Comparison of ENCODE assay signal across 1 cellular context in the genomic region with DNA sequence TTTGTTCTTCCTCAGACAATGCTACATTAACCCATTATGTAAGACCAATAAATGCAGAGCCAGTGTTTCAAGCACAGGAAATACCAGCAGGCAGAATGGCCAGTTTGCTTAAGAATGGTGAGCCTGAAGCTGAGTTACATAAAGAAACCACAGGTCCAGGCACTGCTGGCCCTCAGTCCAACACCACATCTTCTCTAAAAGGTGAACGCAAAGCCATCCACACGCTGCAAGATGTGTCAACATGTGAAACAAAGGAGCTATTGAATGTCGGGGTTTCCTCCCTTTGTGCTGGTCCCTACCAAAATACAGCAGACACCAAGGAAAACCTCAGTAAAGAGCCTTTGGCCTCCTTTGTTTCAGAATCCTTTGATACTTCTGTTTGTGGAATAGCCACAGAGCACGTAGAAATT.
TF ChIP-seq lines count a peak whose summit lies in the region.

No MANE protein-coding gene starts in this region.

TF ChIP-seq in HepG2, 621 proteins besides CTCF, POLR2A, EP300 and RAD21 (continued from another document and continues in another):
- TF ChIP-seq, protein P1, sequence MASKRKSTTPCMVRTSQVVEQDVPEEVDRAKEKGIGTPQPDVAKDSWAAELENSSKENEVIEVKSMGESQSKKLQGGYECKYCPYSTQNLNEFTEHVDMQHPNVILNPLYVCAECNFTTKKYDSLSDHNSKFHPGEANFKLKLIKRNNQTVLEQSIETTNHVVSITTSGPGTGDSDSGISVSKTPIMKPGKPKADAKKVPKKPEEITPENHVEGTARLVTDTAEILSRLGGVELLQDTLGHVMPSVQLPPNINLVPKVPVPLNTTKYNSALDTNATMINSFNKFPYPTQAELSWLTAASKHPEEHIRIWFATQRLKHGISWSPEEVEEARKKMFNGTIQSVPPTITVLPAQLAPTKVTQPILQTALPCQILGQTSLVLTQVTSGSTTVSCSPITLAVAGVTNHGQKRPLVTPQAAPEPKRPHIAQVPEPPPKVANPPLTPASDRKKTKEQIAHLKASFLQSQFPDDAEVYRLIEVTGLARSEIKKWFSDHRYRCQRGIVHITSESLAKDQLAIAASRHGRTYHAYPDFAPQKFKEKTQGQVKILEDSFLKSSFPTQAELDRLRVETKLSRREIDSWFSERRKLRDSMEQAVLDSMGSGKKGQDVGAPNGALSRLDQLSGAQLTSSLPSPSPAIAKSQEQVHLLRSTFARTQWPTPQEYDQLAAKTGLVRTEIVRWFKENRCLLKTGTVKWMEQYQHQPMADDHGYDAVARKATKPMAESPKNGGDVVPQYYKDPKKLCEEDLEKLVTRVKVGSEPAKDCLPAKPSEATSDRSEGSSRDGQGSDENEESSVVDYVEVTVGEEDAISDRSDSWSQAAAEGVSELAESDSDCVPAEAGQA (IDR thresholded peaks at IDR 0.05; ENCODE audit: low read depth) = 0 out of 2 replicates have a peak, but pooled peaks have one; percentile 28
- TF ChIP-seq, protein P1 (CRISPR knock-in tag; IDR thresholded peaks at IDR 0.05; ENCODE audit: borderline replicate concordance) = no peak
- TF ChIP-seq, protein P2, sequence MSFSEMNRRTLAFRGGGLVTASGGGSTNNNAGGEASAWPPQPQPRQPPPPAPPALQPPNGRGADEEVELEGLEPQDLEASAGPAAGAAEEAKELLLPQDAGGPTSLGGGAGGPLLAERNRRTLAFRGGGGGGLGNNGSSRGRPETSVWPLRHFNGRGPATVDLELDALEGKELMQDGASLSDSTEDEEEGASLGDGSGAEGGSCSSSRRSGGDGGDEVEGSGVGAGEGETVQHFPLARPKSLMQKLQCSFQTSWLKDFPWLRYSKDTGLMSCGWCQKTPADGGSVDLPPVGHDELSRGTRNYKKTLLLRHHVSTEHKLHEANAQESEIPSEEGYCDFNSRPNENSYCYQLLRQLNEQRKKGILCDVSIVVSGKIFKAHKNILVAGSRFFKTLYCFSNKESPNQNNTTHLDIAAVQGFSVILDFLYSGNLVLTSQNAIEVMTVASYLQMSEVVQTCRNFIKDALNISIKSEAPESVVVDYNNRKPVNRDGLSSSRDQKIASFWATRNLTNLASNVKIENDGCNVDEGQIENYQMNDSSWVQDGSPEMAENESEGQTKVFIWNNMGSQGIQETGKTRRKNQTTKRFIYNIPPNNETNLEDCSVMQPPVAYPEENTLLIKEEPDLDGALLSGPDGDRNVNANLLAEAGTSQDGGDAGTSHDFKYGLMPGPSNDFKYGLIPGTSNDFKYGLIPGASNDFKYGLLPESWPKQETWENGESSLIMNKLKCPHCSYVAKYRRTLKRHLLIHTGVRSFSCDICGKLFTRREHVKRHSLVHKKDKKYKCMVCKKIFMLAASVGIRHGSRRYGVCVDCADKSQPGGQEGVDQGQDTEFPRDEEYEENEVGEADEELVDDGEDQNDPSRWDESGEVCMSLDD (CRISPR knock-in tag; IDR thresholded peaks at IDR 0.05; ENCODE audit: borderline replicate concordance) = no peak
- peak; percentile 51 for TF ChIP-seq NR2F2 (IDR thresholded peaks at IDR 0.05; ENCODE audit: borderline replicate concordance, low read depth)
- peak; percentile 15; the same call in 1 of the 2 replicates for TF ChIP-seq IRF2 (CRISPR knock-in tag; IDR thresholded peaks at IDR 0.05)
- TF ChIP-seq GATAD2A (CRISPR knock-in tag; IDR thresholded peaks at IDR 0.05) = peak; percentile 49; the same call in 1 of the 2 replicates
- TF ChIP-seq, protein P3, sequence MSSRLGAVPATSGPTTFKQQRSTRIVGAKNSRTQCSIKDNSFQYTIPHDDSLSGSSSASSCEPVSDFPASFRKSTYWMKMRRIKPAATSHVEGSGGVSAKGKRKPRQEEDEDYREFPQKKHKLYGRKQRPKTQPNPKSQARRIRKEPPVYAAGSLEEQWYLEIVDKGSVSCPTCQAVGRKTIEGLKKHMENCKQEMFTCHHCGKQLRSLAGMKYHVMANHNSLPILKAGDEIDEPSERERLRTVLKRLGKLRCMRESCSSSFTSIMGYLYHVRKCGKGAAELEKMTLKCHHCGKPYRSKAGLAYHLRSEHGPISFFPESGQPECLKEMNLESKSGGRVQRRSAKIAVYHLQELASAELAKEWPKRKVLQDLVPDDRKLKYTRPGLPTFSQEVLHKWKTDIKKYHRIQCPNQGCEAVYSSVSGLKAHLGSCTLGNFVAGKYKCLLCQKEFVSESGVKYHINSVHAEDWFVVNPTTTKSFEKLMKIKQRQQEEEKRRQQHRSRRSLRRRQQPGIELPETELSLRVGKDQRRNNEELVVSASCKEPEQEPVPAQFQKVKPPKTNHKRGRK (CRISPR knock-in tag; IDR thresholded peaks at IDR 0.05) = no peak
- TF ChIP-seq TGIF2 (CRISPR knock-in tag; IDR thresholded peaks at IDR 0.05) = 0 out of 2 replicates have a peak, but pooled peaks have one; percentile 22
- no peak for TF ChIP-seq ZMAT3 (CRISPR knock-in tag; conservative IDR thresholded peaks at IDR 0.05)
- TF ChIP-seq SOX6 (IDR thresholded peaks at IDR 0.05) = no peak
- TF ChIP-seq SOX6 (CRISPR knock-in tag; IDR thresholded peaks at IDR 0.05) = peak; percentile 97
- no peak for TF ChIP-seq KLF15 (CRISPR knock-in tag; IDR thresholded peaks at IDR 0.05; ENCODE audit: borderline replicate concordance)
- TF ChIP-seq, protein P4, sequence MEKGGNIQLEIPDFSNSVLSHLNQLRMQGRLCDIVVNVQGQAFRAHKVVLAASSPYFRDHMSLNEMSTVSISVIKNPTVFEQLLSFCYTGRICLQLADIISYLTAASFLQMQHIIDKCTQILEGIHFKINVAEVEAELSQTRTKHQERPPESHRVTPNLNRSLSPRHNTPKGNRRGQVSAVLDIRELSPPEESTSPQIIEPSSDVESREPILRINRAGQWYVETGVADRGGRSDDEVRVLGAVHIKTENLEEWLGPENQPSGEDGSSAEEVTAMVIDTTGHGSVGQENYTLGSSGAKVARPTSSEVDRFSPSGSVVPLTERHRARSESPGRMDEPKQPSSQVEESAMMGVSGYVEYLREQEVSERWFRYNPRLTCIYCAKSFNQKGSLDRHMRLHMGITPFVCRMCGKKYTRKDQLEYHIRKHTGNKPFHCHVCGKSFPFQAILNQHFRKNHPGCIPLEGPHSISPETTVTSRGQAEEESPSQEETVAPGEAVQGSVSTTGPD (CRISPR knock-in tag; IDR thresholded peaks at IDR 0.05) = peak; percentile 84; the same call in 1 of the 2 replicates
- TF ChIP-seq, protein P5, sequence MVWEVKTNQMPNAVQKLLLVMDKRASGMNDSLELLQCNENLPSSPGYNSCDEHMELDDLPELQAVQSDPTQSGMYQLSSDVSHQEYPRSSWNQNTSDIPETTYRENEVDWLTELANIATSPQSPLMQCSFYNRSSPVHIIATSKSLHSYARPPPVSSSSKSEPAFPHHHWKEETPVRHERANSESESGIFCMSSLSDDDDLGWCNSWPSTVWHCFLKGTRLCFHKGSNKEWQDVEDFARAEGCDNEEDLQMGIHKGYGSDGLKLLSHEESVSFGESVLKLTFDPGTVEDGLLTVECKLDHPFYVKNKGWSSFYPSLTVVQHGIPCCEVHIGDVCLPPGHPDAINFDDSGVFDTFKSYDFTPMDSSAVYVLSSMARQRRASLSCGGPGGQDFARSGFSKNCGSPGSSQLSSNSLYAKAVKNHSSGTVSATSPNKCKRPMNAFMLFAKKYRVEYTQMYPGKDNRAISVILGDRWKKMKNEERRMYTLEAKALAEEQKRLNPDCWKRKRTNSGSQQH (CRISPR knock-in tag; IDR thresholded peaks at IDR 0.05; ENCODE audit: low read depth) = no peak
- peak; percentile 62; the same call in 1 of the 2 replicates for TF ChIP-seq BCL6 (CRISPR knock-in tag; IDR thresholded peaks at IDR 0.05)
- TF ChIP-seq MAFK (conservative IDR thresholded peaks at IDR 0.05 in 1 of 2, IDR thresholded peaks at IDR 0.05 in 1 of 2; ENCODE audit: low read length in 2 of 2) = peak; percentile 64 to 67
- TF ChIP-seq ZBTB38 (CRISPR knock-in tag; IDR thresholded peaks at IDR 0.05) = peak; percentile 69; the same call in 1 of the 2 replicates
- TF ChIP-seq RXRB (CRISPR knock-in tag; IDR thresholded peaks at IDR 0.05; ENCODE audit: borderline replicate concordance) = peak; percentile 56; the same call in 1 of the 2 replicates
- peak; percentile 71 for TF ChIP-seq MAFF (IDR thresholded peaks at IDR 0.05; ENCODE audit: low read depth, low read length)
- TF ChIP-seq U2AF2 (IDR thresholded peaks at IDR 0.05; ENCODE audit: low read depth, low read length) = no peak
- TF ChIP-seq, protein P6, sequence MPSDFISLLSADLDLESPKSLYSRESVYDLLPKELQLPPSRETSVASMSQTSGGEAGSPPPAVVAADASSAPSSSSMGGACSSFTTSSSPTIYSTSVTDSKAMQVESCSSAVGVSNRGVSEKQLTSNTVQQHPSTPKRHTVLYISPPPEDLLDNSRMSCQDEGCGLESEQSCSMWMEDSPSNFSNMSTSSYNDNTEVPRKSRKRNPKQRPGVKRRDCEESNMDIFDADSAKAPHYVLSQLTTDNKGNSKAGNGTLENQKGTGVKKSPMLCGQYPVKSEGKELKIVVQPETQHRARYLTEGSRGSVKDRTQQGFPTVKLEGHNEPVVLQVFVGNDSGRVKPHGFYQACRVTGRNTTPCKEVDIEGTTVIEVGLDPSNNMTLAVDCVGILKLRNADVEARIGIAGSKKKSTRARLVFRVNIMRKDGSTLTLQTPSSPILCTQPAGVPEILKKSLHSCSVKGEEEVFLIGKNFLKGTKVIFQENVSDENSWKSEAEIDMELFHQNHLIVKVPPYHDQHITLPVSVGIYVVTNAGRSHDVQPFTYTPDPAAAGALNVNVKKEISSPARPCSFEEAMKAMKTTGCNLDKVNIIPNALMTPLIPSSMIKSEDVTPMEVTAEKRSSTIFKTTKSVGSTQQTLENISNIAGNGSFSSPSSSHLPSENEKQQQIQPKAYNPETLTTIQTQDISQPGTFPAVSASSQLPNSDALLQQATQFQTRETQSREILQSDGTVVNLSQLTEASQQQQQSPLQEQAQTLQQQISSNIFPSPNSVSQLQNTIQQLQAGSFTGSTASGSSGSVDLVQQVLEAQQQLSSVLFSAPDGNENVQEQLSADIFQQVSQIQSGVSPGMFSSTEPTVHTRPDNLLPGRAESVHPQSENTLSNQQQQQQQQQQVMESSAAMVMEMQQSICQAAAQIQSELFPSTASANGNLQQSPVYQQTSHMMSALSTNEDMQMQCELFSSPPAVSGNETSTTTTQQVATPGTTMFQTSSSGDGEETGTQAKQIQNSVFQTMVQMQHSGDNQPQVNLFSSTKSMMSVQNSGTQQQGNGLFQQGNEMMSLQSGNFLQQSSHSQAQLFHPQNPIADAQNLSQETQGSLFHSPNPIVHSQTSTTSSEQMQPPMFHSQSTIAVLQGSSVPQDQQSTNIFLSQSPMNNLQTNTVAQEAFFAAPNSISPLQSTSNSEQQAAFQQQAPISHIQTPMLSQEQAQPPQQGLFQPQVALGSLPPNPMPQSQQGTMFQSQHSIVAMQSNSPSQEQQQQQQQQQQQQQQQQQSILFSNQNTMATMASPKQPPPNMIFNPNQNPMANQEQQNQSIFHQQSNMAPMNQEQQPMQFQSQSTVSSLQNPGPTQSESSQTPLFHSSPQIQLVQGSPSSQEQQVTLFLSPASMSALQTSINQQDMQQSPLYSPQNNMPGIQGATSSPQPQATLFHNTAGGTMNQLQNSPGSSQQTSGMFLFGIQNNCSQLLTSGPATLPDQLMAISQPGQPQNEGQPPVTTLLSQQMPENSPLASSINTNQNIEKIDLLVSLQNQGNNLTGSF (CRISPR knock-in tag; IDR thresholded peaks at IDR 0.05) = no peak
- peak; percentile 58; the same call in 1 of the 2 replicates for TF ChIP-seq ARNTL (CRISPR knock-in tag; IDR thresholded peaks at IDR 0.05)
- 0 out of 2 replicates have a peak, but pooled peaks have one; percentile 15 for TF ChIP-seq FOXJ3 (CRISPR knock-in tag; IDR thresholded peaks at IDR 0.05; ENCODE audit: borderline replicate concordance)
- TF ChIP-seq, protein P7, sequence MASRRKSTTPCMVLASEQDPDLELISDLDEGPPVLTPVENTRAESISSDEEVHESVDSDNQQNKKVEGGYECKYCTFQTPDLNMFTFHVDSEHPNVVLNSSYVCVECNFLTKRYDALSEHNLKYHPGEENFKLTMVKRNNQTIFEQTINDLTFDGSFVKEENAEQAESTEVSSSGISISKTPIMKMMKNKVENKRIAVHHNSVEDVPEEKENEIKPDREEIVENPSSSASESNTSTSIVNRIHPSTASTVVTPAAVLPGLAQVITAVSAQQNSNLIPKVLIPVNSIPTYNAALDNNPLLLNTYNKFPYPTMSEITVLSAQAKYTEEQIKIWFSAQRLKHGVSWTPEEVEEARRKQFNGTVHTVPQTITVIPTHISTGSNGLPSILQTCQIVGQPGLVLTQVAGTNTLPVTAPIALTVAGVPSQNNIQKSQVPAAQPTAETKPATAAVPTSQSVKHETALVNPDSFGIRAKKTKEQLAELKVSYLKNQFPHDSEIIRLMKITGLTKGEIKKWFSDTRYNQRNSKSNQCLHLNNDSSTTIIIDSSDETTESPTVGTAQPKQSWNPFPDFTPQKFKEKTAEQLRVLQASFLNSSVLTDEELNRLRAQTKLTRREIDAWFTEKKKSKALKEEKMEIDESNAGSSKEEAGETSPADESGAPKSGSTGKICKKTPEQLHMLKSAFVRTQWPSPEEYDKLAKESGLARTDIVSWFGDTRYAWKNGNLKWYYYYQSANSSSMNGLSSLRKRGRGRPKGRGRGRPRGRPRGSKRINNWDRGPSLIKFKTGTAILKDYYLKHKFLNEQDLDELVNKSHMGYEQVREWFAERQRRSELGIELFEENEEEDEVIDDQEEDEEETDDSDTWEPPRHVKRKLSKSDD (CRISPR knock-in tag; IDR thresholded peaks at IDR 0.05; ENCODE audit: low read depth) = no peak
- no peak for TF ChIP-seq SIN3A (IDR thresholded peaks at IDR 0.05; ENCODE audit: borderline replicate concordance, low read depth, low read length)
- TF ChIP-seq TBX3 (IDR thresholded peaks at IDR 0.05; ENCODE audit: borderline replicate concordance) = 0 out of 2 replicates have a peak, but pooled peaks have one; percentile 28
